Comparison of ENCODE assay signal across 8 cellular contexts in genomic region chrX:39772057-39772832, GRCh38.
DNase-seq lines count a peak whose midpoint lies in the region; ATAC-seq, FAIRE-seq and TF ChIP-seq lines count a peak whose summit lies in the region.

No MANE protein-coding gene starts in this region.

- BruUV-seq in HepG2 (replicated peaks; lab: Mats Ljungman, UMichigan): no TSS peak

- H3K27ac ChIP-seq in HepG2 (ENCODE audit: extremely low read length, insufficient read depth, low read length): peak overlapping the region; percentile 44

- DNase-seq in SW480 (ENCODE audit: low spot score) (peak; percentile 82), HepG2 (ENCODE audit: low spot score) (peak; percentile 81), retina (no peak), NCI-H2081 treated with DMSO at 0.1 percent for 48 hours (lab: John Stamatoyannopoulos, UW) (no peak)
- peak; percentile 58 for DNase-seq in activated naive CD4-positive, alpha-beta T cell treated with anti-CD3 and anti-CD28 coated beads, Interleukin-2, amount 50 U/mL, for 72 hours (ENCODE audit: low spot score in 2 of 2)
- peak; percentile 21 for DNase-seq in stimulated activated CD8-positive, alpha-beta memory T cell treated with anti-CD3 and anti-CD28 coated beads, Interleukin-12 subunit alpha, Interleukin-12 subunit beta, amount 100 ng/mL, for 1 hour (ENCODE audit: low read depth)

- peak overlapping the region; percentile 64 for H3K4me2 ChIP-seq in HepG2 (ENCODE audit: low read depth, low read length)

- CTCF ChIA-PET in HepG2 (lab: Yijun Ruan, JAX; ENCODE audit: low intra/inter-chr PET ratio, low total read pairs): no interaction called here

- TF ChIP-seq EP300 in HepG2 (IDR thresholded peaks at IDR 0.05; ENCODE audit: low read depth in 2 of 2, low read length in 2 of 2) (peak in 1 of 2 experiments; percentile 59; a peak in 1 of 4 replicates), HepG2 (CRISPR knock-in tag; IDR thresholded peaks at IDR 0.05; ENCODE audit: borderline replicate concordance) (peak; percentile 19; the same call in 1 of the 2 replicates)

- H3K36me3 ChIP-seq in HepG2 (replicated peaks in 1 of 2; ENCODE audit: control insufficient read depth in 1 of 2, insufficient read depth in 2 of 2, low read length in 2 of 2): no peaks in the 10 kb centered on the region

- in situ Hi-C loops in HepG2 (cut with HindIII; ENCODE audit: extremely low pct_ligation_motif_present, low pct_unique_long_range_greater_than_20kb): no loop called here

- peaks cover 4 to 8% of the 10 kb centered on the region in 2 donors for H3K9me3 Mint-ChIP-seq in activated naive CD4-positive, alpha-beta T cell treated with anti-CD3 and anti-CD28 coated beads, Interleukin-2, amount 50 U/mL, for 72 hours

- peak; percentile 56 for FAIRE-seq in HepG2 (lab: Jason Lieb, UNC)

- ATAC-seq in GM19351 (IDR thresholded peaks at IDR 0.05; ENCODE audit: unreplicated experiment) (peak; percentile 56), HepG2 (peak; percentile 89), GM18870 (IDR thresholded peaks at IDR 0.05; ENCODE audit: unreplicated experiment) (no peak)
- ATAC-seq in activated naive CD4-positive, alpha-beta T cell treated with anti-CD3 and anti-CD28 coated beads, Interleukin-2, amount 50 U/mL, for 72 hours: peak; percentile 76 to 77

- no peak for TF ChIP-seq RAD21 in HepG2 (CRISPR knock-in tag; IDR thresholded peaks at IDR 0.05)

- peaks cover 38% of the 10 kb centered on the region for H3K4me1 ChIP-seq in HepG2 (ENCODE audit: insufficient read depth, low read length)

- H4K20me1 ChIP-seq in HepG2 (ENCODE audit: insufficient read depth, low read length): no peaks in the 10 kb centered on the region

- WGBS in HepG2 (ENCODE audit: low lambda C conversion rate): 0% methylated on average over 10 of the region's 21 CpGs

- no peak for TF ChIP-seq POLR2A in HepG2 (IDR thresholded peaks at IDR 0.05; ENCODE audit: insufficient read depth in 1 of 2, low read depth in 2 of 2, low read length in 2 of 2)

- no peak overlapping the region for H2AFZ ChIP-seq in HepG2 (ENCODE audit: low read length)

- H3K4me3 ChIP-seq in HepG2 (replicated peaks in 1 of 3; ENCODE audit: insufficient read depth in 1 of 3, low read depth in 2 of 3, low read length in 3 of 3): peak overlapping the region in 1 of 3 experiments; percentile 40; a peak in 2 of 6 replicates

- H3K36me3 Mint-ChIP-seq in activated naive CD4-positive, alpha-beta T cell treated with anti-CD3 and anti-CD28 coated beads, Interleukin-2, amount 50 U/mL, for 72 hours: peaks cover 0 to 11% of the 10 kb centered on the region in 2 donors

- peaks cover 0 to 8% of the 10 kb centered on the region in 2 experiments; a peak in 1 of 5 replicates for H3K27me3 ChIP-seq in HepG2 (ENCODE audit: control insufficient read depth in 1 of 2, insufficient read depth in 2 of 2, low read length in 2 of 2)

- TF ChIP-seq CTCF in HepG2 (CRISPR knock-in tag; IDR thresholded peaks at IDR 0.05): no peak

- H3K9me3 ChIP-seq in HepG2 (ENCODE audit: low read length): no peaks in the 10 kb centered on the region

- H3K79me2 ChIP-seq in HepG2 (ENCODE audit: insufficient read depth, low read length): no peaks in the 10 kb centered on the region

- peak overlapping the region; percentile 95 to 98 for H3K27ac Mint-ChIP-seq in activated naive CD4-positive, alpha-beta T cell treated with anti-CD3 and anti-CD28 coated beads, Interleukin-2, amount 50 U/mL, for 72 hours

- H3K9ac ChIP-seq in HepG2 (ENCODE audit: insufficient read depth, low read depth, low read length): no peak overlapping the region

- intact Hi-C loops in HepG2 (cut with micrococcal nuclease; ENCODE audit: unreplicated experiment): loop anchor here (5.0 kb wide), 1 partner anchor 40 kb away; no protein-coding TSS in a partner anchor

- POLR2A ChIA-PET in HepG2 (lab: Yijun Ruan, JAX): interaction anchor here (1.2 to 1.4 kb wide), 2 partner anchors 242 to 384 kb away, joined by 3 to 7 read pairs; no protein-coding TSS in a partner anchor

TF ChIP-seq in HepG2, 621 proteins besides CTCF, POLR2A, EP300 and RAD21 (continues in another document):
- peak; percentile 20; the same call in 1 of the 2 replicates for TF ChIP-seq HNF1A (IDR thresholded peaks at IDR 0.05; ENCODE audit: low read depth)
- TF ChIP-seq HNF1A (CRISPR knock-in tag; IDR thresholded peaks at IDR 0.05; ENCODE audit: borderline replicate concordance): peak; percentile 38; the same call in 1 of the 2 replicates
- peak; percentile 71; the same call in 1 of the 2 replicates for TF ChIP-seq ZNF609 (CRISPR knock-in tag; IDR thresholded peaks at IDR 0.05; ENCODE audit: borderline replicate concordance)
- no peak for TF ChIP-seq ZNF816 (CRISPR knock-in tag; IDR thresholded peaks at IDR 0.05; ENCODE audit: borderline replicate concordance)
- no peak for TF ChIP-seq SOX13 (IDR thresholded peaks at IDR 0.05)
- peak in 1 of 2 experiments; percentile 78; a peak in 2 of 4 replicates for TF ChIP-seq SOX13 (CRISPR knock-in tag; conservative IDR thresholded peaks at IDR 0.05 in 1 of 2, IDR thresholded peaks at IDR 0.05 in 1 of 2)
- TF ChIP-seq ZSCAN22 (CRISPR knock-in tag; IDR thresholded peaks at IDR 0.05): no peak
- TF ChIP-seq NFKBIZ (CRISPR knock-in tag; IDR thresholded peaks at IDR 0.05): no peak
- TF ChIP-seq HDAC2 (CRISPR knock-in tag; IDR thresholded peaks at IDR 0.05): peak; percentile 55; the same call in 1 of the 2 replicates

Comparison
In these comparisons a context has a peak if more than half of its experiments do, and no peak if none do; other contexts are left out.
1. DNase-seq: peak in SW480 (single experiment), activated naive CD4-positive, alpha-beta T cell treated with anti-CD3 and anti-CD28 coated beads, Interleukin-2, amount 50 U/mL, for 72 hours (2 of 2), HepG2 (single experiment) and stimulated activated CD8-positive, alpha-beta memory T cell treated with anti-CD3 and anti-CD28 coated beads, Interleukin-12 subunit alpha, Interleukin-12 subunit beta, amount 100 ng/mL, for 1 hour (single experiment); none in retina (single experiment) and NCI-H2081 treated with DMSO at 0.1 percent for 48 hours (single experiment).